1 cellular context compared by ENCODE assay signal in genomic region chr5:67347821-67348220, GRCh38.
TF ChIP-seq lines count a peak whose summit lies in the region.

No MANE protein-coding gene starts in this region.

TF ChIP-seq in WTC11, 78 proteins besides CTCF, POLR2A, EP300 and RAD21 (continued from another document):
- TF ChIP-seq NR1H2 (CRISPR knock-in tag; IDR thresholded peaks at IDR 0.05) (no peak), SP1 (CRISPR knock-in tag; conservative IDR thresholded peaks at IDR 0.05) (0 out of 2 replicates have a peak, but pooled peaks have one; percentile 24)
